ENCODE assay signal across 3 cellular contexts in genomic region chr19:43824572-43824971, GRCh38. TPM values are rescaled to one million over a fixed set of nuclear protein-coding genes. Genes with fewer than 3 reads are reported as not detected.
"Had no signal": no experiment of that assay in that cellular context is flagged by ENCODE, and none has a peak within 500 bp of the region (broad histone marks: within the 10 kb centered on the region; RNA-seq: fewer than 3 reads in every experiment).

No MANE protein-coding gene starts in this region.

RNA-seq across cellular contexts. Expression of gene LYPD5, which starts 22.3 kb away (rescaled TPM):
- total RNA-seq: endothelial cell of umbilical vein, osteocyte had no signal

RNA-seq across cellular contexts. Expression of gene KCNN4, which starts 43.8 kb away (rescaled TPM):
- total RNA-seq: endothelial cell of umbilical vein, lung microvascular endothelial cell had no signal
